ENCODE assay signal across 3 cellular contexts in the genomic region with DNA sequence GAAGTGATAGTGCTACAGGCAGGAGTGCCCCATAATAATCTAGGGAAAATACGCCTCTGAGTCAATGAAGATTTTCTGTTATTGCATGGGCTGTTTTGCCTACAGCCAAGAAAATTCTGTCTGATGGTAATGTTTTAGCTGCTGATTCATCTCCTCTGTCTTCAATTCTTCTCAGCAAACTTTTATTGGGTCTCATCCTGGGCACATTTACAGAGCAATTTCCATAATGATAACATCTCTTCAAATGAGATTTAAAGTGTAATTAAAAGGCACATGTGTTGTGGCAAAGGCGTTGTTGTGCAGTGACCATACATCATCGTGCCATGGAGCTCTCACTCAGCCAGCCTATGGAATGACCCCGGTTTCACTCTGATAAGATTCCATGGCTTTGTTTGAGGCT.
A peak's percentile ranks its signal among the peaks of the same experiment; 100 is the strongest.
TF ChIP-seq lines count a peak whose summit lies in the region.

No MANE protein-coding gene starts in this region.

TF ChIP-seq in HEK293, 187 proteins besides CTCF, POLR2A, EP300 and RAD21 (continued from another document):
- TF ChIP-seq, protein P1, sequence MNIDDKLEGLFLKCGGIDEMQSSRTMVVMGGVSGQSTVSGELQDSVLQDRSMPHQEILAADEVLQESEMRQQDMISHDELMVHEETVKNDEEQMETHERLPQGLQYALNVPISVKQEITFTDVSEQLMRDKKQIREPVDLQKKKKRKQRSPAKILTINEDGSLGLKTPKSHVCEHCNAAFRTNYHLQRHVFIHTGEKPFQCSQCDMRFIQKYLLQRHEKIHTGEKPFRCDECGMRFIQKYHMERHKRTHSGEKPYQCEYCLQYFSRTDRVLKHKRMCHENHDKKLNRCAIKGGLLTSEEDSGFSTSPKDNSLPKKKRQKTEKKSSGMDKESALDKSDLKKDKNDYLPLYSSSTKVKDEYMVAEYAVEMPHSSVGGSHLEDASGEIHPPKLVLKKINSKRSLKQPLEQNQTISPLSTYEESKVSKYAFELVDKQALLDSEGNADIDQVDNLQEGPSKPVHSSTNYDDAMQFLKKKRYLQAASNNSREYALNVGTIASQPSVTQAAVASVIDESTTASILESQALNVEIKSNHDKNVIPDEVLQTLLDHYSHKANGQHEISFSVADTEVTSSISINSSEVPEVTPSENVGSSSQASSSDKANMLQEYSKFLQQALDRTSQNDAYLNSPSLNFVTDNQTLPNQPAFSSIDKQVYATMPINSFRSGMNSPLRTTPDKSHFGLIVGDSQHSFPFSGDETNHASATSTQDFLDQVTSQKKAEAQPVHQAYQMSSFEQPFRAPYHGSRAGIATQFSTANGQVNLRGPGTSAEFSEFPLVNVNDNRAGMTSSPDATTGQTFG (tag by site-specific recombination; IDR thresholded peaks at IDR 0.05; ENCODE audit: borderline replicate concordance), result no peak
- peak; percentile 71; the same call in 1 of the 2 replicates for TF ChIP-seq TRIM28 (IDR thresholded peaks at IDR 0.05; ENCODE audit: borderline replicate concordance, low read length)
- no peak for TF ChIP-seq ZNF596 (tag by site-specific recombination; IDR thresholded peaks at IDR 0.05)
- no peak for TF ChIP-seq HOXC10 (CRISPR knock-in tag; IDR thresholded peaks at IDR 0.05)
TF ChIP-seq in HEK293: peak in this region for 2.

TF ChIP-seq in SK-N-SH treated with all-trans-retinoic acid at 6 μM for 48 hours, 23 proteins besides CTCF, POLR2A, EP300 and RAD21 (continued from another document):
- TF ChIP-seq, protein P2, sequence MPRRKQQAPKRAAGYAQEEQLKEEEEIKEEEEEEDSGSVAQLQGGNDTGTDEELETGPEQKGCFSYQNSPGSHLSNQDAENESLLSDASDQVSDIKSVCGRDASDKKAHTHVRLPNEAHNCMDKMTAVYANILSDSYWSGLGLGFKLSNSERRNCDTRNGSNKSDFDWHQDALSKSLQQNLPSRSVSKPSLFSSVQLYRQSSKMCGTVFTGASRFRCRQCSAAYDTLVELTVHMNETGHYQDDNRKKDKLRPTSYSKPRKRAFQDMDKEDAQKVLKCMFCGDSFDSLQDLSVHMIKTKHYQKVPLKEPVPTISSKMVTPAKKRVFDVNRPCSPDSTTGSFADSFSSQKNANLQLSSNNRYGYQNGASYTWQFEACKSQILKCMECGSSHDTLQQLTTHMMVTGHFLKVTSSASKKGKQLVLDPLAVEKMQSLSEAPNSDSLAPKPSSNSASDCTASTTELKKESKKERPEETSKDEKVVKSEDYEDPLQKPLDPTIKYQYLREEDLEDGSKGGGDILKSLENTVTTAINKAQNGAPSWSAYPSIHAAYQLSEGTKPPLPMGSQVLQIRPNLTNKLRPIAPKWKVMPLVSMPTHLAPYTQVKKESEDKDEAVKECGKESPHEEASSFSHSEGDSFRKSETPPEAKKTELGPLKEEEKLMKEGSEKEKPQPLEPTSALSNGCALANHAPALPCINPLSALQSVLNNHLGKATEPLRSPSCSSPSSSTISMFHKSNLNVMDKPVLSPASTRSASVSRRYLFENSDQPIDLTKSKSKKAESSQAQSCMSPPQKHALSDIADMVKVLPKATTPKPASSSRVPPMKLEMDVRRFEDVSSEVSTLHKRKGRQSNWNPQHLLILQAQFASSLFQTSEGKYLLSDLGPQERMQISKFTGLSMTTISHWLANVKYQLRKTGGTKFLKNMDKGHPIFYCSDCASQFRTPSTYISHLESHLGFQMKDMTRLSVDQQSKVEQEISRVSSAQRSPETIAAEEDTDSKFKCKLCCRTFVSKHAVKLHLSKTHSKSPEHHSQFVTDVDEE (CRISPR knock-in tag; IDR thresholded peaks at IDR 0.05), result no peak
- TF ChIP-seq, protein P3, sequence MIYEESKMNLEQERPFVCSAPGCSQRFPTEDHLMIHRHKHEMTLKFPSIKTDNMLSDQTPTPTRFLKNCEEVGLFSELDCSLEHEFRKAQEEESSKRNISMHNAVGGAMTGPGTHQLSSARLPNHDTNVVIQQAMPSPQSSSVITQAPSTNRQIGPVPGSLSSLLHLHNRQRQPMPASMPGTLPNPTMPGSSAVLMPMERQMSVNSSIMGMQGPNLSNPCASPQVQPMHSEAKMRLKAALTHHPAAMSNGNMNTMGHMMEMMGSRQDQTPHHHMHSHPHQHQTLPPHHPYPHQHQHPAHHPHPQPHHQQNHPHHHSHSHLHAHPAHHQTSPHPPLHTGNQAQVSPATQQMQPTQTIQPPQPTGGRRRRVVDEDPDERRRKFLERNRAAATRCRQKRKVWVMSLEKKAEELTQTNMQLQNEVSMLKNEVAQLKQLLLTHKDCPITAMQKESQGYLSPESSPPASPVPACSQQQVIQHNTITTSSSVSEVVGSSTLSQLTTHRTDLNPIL (CRISPR knock-in tag; IDR thresholded peaks at IDR 0.05; ENCODE audit: low read depth), result no peak
- no peak for TF ChIP-seq TCF4 (CRISPR knock-in tag; IDR thresholded peaks at IDR 0.05; ENCODE audit: borderline replicate concordance)
- no peak for TF ChIP-seq OSR1 (CRISPR knock-in tag; IDR thresholded peaks at IDR 0.05)

TF ChIP-seq in GM23338, 12 proteins besides CTCF, POLR2A, EP300 and RAD21 (continued from another document):
- TF ChIP-seq, protein P4, sequence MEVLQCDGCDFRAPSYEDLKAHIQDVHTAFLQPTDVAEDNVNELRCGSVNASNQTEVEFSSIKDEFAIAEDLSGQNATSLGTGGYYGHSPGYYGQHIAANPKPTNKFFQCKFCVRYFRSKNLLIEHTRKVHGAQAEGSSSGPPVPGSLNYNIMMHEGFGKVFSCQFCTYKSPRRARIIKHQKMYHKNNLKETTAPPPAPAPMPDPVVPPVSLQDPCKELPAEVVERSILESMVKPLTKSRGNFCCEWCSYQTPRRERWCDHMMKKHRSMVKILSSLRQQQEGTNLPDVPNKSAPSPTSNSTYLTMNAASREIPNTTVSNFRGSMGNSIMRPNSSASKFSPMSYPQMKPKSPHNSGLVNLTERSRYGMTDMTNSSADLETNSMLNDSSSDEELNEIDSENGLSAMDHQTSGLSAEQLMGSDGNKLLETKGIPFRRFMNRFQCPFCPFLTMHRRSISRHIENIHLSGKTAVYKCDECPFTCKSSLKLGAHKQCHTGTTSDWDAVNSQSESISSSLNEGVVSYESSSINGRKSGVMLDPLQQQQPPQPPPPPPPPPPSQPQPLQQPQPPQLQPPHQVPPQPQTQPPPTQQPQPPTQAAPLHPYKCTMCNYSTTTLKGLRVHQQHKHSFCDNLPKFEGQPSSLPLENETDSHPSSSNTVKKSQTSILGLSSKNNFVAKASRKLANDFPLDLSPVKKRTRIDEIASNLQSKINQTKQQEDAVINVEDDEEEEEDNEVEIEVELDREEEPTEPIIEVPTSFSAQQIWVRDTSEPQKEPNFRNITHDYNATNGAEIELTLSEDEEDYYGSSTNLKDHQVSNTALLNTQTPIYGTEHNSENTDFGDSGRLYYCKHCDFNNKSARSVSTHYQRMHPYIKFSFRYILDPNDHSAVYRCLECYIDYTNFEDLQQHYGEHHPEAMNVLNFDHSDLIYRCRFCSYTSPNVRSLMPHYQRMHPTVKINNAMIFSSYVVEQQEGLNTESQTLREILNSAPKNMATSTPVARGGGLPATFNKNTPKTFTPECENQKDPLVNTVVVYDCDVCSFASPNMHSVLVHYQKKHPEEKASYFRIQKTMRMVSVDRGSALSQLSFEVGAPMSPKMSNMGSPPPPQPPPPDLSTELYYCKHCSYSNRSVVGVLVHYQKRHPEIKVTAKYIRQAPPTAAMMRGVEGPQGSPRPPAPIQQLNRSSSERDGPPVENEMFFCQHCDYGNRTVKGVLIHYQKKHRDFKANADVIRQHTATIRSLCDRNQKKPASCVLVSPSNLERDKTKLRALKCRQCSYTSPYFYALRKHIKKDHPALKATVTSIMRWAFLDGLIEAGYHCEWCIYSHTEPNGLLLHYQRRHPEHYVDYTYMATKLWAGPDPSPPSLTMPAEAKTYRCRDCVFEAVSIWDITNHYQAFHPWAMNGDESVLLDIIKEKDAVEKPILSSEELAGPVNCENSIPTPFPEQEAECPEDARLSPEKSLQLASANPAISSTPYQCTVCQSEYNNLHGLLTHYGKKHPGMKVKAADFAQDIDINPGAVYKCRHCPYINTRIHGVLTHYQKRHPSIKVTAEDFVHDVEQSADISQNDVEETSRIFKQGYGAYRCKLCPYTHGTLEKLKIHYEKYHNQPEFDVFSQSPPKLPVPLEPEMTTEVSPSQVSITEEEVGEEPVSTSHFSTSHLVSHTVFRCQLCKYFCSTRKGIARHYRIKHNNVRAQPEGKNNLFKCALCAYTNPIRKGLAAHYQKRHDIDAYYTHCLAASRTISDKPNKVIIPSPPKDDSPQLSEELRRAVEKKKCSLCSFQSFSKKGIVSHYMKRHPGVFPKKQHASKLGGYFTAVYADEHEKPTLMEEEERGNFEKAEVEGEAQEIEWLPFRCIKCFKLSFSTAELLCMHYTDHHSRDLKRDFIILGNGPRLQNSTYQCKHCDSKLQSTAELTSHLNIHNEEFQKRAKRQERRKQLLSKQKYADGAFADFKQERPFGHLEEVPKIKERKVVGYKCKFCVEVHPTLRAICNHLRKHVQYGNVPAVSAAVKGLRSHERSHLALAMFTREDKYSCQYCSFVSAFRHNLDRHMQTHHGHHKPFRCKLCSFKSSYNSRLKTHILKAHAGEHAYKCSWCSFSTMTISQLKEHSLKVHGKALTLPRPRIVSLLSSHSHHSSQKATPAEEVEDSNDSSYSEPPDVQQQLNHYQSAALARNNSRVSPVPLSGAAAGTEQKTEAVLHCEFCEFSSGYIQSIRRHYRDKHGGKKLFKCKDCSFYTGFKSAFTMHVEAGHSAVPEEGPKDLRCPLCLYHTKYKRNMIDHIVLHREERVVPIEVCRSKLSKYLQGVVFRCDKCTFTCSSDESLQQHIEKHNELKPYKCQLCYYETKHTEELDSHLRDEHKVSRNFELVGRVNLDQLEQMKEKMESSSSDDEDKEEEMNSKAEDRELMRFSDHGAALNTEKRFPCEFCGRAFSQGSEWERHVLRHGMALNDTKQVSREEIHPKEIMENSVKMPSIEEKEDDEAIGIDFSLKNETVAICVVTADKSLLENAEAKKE (CRISPR knock-in tag; IDR thresholded peaks at IDR 0.05), result no peak
- no peak for TF ChIP-seq CREB1 (CRISPR knock-in tag; IDR thresholded peaks at IDR 0.05; ENCODE audit: low read depth)
